In the genomic region with DNA sequence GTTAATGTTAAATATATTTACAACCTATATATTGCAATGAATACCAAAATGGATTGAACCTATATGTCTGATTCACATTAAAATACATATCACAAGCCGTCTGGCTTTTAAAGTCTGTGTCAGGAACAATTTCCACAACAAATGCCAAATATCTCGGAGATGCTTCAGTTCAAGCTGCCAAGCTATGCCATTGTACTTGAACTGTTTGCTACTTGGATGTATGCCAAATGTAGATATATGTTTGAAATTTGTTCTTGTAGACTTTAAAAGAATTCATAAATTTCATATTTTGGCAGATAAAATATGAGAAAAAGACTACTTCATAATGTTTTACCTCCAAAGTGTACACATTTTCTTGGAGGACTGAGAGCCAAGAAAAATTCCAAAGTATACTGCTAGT, we compare ENCODE assay signal across 25 cellular contexts.
"Had no signal": no experiment of that assay in that cellular context is flagged by ENCODE, and none has a peak within 500 bp of the region (broad histone marks: within the 10 kb centered on the region; RNA-seq: fewer than 3 reads in every experiment).

No MANE protein-coding gene starts in this region.

- H3K36me3 ChIP-seq: SJCRH30 had no signal

- H3K27me3 ChIP-seq: adrenal gland, Peyer's patch, SJCRH30 had no signal

- H3K9ac ChIP-seq: KMS-11 had no signal

- H3K27ac ChIP-seq: adrenal gland, KMS-11, Peyer's patch, RWPE1, SJCRH30 had no signal

- H3K4me2 ChIP-seq: KMS-11 had no signal

- DNase-seq: activated CD4-positive, alpha-beta T cell treated with anti-CD3 and anti-CD28 coated beads for 4 hours; activated CD8-positive, alpha-beta memory T cell treated with anti-CD3 and anti-CD28 coated beads, Interleukin-2, amount 50 U/mL, for 4 hours; activated CD8-positive, alpha-beta T cell treated with anti-CD3 and anti-CD28 coated beads for 36 hours; activated gamma-delta T cell treated with Interleukin-2 at 50 U/mL for 16 hours; activated naive CD4-positive, alpha-beta T cell treated with anti-CD3 and anti-CD28 coated beads, Interleukin-2, amount 10 ng/mL, durations not matched to agents 7 days and 5 days; activated naive CD8-positive, alpha-beta T cell treated with anti-CD3 and anti-CD28 coated beads for 36 hours; activated T-cell treated with anti-CD3 and anti-CD28 coated beads, Interleukin-2, amount 50 U/mL, for 72 hours; adrenal gland; anterior cingulate cortex; caudate nucleus; NCI-H1092; NCI-H1417; NCI-H2029; NCI-H2107; NCI-H226; NCI-H526; NCI-H774; NK-92 treated with Interleukin-12 subunit alpha and Interleukin-12 subunit beta, amount 100 ng/mL, for 24 hours; OCI-M1; Peyer's patch; Right ventricle myocardium superior; SJCRH30 had no signal

- ATAC-seq: activated CD4-positive, CD25-positive, alpha-beta regulatory T cell treated with anti-CD3 and anti-CD28 coated beads, Interleukin-2, amount 50 U/mL, for 24 hours; activated CD8-positive, alpha-beta T cell treated with anti-CD3 and anti-CD28 coated beads for 36 hours; activated T-cell treated with anti-CD3 and anti-CD28 coated beads, Interleukin-2, amount 50 U/mL, for 72 hours had no signal

- H3K4me1 ChIP-seq: Peyer's patch, SJCRH30 had no signal

- H3K4me3 ChIP-seq: adrenal gland, Peyer's patch, SJCRH30 had no signal

- H3K9me3 ChIP-seq: adrenal gland, Peyer's patch, SJCRH30 had no signal
